In the genomic region with DNA sequence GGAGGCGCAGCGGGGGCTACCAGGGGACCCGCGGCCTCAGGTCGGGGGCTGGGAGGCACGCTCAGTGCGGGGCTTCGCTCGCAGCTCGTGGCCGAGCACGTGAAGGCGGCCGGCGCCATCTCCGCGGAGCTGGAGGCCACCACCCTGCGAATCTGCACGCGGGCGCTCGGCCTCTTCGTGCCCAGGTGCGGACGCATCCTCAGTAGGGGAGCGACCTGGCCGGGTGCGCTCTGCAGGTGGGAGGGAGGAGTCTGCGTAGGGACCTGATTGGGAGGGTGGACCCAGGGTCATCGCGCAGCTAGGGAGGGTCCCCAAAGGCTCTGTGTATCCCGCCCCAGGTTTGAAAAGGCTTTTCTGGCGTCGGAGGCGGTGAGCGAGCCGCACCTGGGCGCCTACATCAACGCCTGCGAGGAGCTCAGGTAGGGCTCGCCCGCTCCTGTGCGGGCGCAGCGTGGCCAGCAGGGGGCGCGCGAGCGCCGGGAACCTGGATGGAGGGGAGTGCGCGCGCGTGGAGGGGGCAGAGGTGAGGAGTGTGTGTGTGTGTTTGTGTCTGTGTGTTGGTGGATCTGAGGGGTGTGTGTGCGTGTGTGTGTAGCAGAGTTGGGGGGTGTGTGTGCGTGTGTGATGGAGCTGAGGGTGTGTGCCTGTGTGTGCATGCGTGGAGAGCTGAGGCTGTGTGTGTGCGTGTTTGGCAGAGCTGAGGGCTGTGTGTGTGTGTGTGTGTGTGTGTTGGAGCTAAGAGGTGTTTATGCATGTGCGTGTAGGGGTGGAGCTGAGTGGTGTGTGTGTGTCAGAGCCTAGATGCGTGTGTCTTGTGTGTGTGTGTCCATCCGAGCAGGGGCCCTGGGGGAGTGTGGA, we compare ENCODE assay signal across 8 cellular contexts. TPM values are rescaled to one million over a fixed set of nuclear protein-coding genes. Genes with fewer than 3 reads are reported as not detected.
DNase-seq lines count a peak whose midpoint lies in the region; ATAC-seq and TF ChIP-seq lines count a peak whose summit lies in the region.

No MANE protein-coding gene starts in this region.

- POLR2A ChIA-PET in Caco-2 (lab: Charles Lee) = interaction anchor here (0.6 to 1.3 kb wide), 2 partner anchors 10 to 229 kb away, joined by 4 to 5 read pairs; a partner anchor contains a TSS

- H3K4me1 ChIP-seq in Caco-2 = peaks cover 37% of the 10 kb centered on the region

- H3K4me3 ChIP-seq in Caco-2 (ENCODE audit: low read depth, low read length) = peak overlapping the region; percentile 42
- H3K4me3 ChIP-seq in HFF-Myc (replicated peaks; ENCODE audit: low read depth, low read length) = no peak overlapping the region
- no peak overlapping the region for H3K4me3 ChIP-seq in epithelial cell of esophagus (ENCODE audit: low read length)

- H3K36me3 ChIP-seq in Caco-2 (ENCODE audit: control insufficient read depth, insufficient read depth, low read length) = no peaks in the 10 kb centered on the region

- no peaks in the 10 kb centered on the region for H3K9me3 ChIP-seq in Caco-2

- no peak overlapping the region for H3K27ac Mint-ChIP-seq in Caco-2 (ENCODE audit: unreplicated experiment)
- H3K27ac Mint-ChIP-seq in naive B cell = peak overlapping the region in 3 of 6 donors; percentile 52 to 73 (median 70)

- ATAC-seq in naive B cell (ENCODE audit: low read depth in 2 of 2) = peak; percentile 85 to 92

- H3K9me3 Mint-ChIP-seq in Caco-2 (ENCODE audit: unreplicated experiment) (no peaks in the 10 kb centered on the region), naive B cell (no peaks in the 10 kb centered on the region)

- intact Hi-C loops in Caco-2 (cut with micrococcal nuclease; ENCODE audit: unreplicated experiment) = loop anchor here (1.0 to 2.0 kb wide), 4 partner anchors 27 to 188 kb away; no protein-coding TSS in a partner anchor

- CTCF ChIA-PET in Caco-2 (lab: Charles Lee) = interaction anchor here (0.6 to 2.8 kb wide), 33 partner anchors 10 to 286 kb away, joined by 3 to 35 read pairs (median 5); a partner anchor contains a TSS

- H3K27me3 ChIP-seq in Caco-2 (replicated peaks; ENCODE audit: control insufficient read depth, insufficient read depth, low read length) = no peaks in the 10 kb centered on the region

- DNase-seq in Caco-2 = peak; percentile 77 to 86
- no peak for DNase-seq in HFF-Myc (ENCODE audit: extremely low read depth, low read depth)
- DNase-seq in NCI-H510A (lab: John Stamatoyannopoulos, UW) = peak; percentile 77
- DNase-seq in activated CD8-positive, alpha-beta memory T cell treated with anti-CD3 and anti-CD28 coated beads, Interleukin-2, amount 50 U/mL, for 24 hours (ENCODE audit: extremely low read depth) = peak; percentile 39
- peak; percentile 58 for DNase-seq in epithelial cell of esophagus (ENCODE audit: low read depth)
- peak; percentile 65 for DNase-seq in naive B cell
- peak; percentile 60 for DNase-seq in stimulated activated naive CD4-positive, alpha-beta T cell treated with Interleukin-2 at 50 U/mL for 16 hours (lab: John Stamatoyannopoulos, UW)
- no peak for DNase-seq in SK-N-DZ (ENCODE audit: low spot score)

- H3K4me3 Mint-ChIP-seq in Caco-2 (ENCODE audit: unreplicated experiment) = peak overlapping the region; percentile 50
- H3K4me3 Mint-ChIP-seq in naive B cell = peak overlapping the region in 6 of 8 donors; percentile 1 to 60 (median 47)

- no TSS peak for BruUV-seq in Caco-2 (replicated peaks; lab: Mats Ljungman, UMichigan)

- peaks cover 10% of the 10 kb centered on the region for H3K4me1 Mint-ChIP-seq in Caco-2 (ENCODE audit: low read depth, unreplicated experiment)
- peaks cover 16 to 32% (median 28%) of the 10 kb centered on the region in 3 donors for H3K4me1 Mint-ChIP-seq in naive B cell

- H3K27me3 Mint-ChIP-seq in Caco-2 (ENCODE audit: insufficient read depth, unreplicated experiment) = no peaks in the 10 kb centered on the region
- peaks cover 20 to 62% (median 27%) of the 10 kb centered on the region in 3 donors for H3K27me3 Mint-ChIP-seq in naive B cell

- TF ChIP-seq CTCF in Caco-2 (IDR thresholded peaks at IDR 0.05; ENCODE audit: insufficient read depth in 1 of 2, low read depth in 1 of 2, low read length in 1 of 2, severe bottlenecking in 1 of 2, unreplicated experiment in 1 of 2) (peak; percentile 95 to 98), HFF-Myc (IDR thresholded peaks at IDR 0.05; ENCODE audit: low read depth, low read length, missing control alignments) (peak; percentile 99), epithelial cell of esophagus (IDR thresholded peaks at IDR 0.05; ENCODE audit: insufficient read depth, low read depth, low read length, missing control alignments) (peak; percentile 73)

- H3K36me3 Mint-ChIP-seq in Caco-2 (ENCODE audit: insufficient read depth, unreplicated experiment) = peaks cover 13% of the 10 kb centered on the region
- H3K36me3 Mint-ChIP-seq in naive B cell = no peaks in the 10 kb centered on the region

RNA-seq across cellular contexts. Expression of a gene that starts 10.4 kb away (rescaled TPM):
- 6.3 and 6.7 TPM in 2 replicates for total RNA-seq in Caco-2 (2022)
- not detected for polyA plus RNA-seq in naive B cell (ENCODE audit: low read depth in 6 of 6)
- not detected in 2 replicates for polyA plus RNA-seq in SK-N-DZ (2014; cell fraction: cytosol; rRNA removed)
- polyA plus RNA-seq in SK-N-DZ (2014; cell fraction: nucleus; rRNA removed) = not detected in 2 replicates

RNA-seq across cellular contexts. Expression of a gene that starts 18.4 kb away (rescaled TPM):
- total RNA-seq in Caco-2 (2022) = 7.9 and 8.1 TPM in 2 replicates
- polyA plus RNA-seq in naive B cell (ENCODE audit: low read depth in 6 of 6) = 1 to 10 TPM in 1 of 6 donors, under 1 TPM in 2, not detected in 3; 0.41 to 2.1 (median 0.43) TPM
- 0.54 and 0.62 TPM in 2 replicates for polyA plus RNA-seq in SK-N-DZ (2014; cell fraction: cytosol; rRNA removed)
- 1.8 and 1.9 TPM in 2 replicates for polyA plus RNA-seq in SK-N-DZ (2014; cell fraction: nucleus; rRNA removed)

RNA-seq across cellular contexts. Expression of a gene that starts 20.9 kb away (rescaled TPM):
- not detected in 2 replicates for total RNA-seq in Caco-2 (2022)
- not detected for polyA plus RNA-seq in naive B cell (ENCODE audit: low read depth in 6 of 6)
- polyA plus RNA-seq in SK-N-DZ (2014; cell fraction: cytosol; rRNA removed) = not detected in 2 replicates
- polyA plus RNA-seq in SK-N-DZ (2014; cell fraction: nucleus; rRNA removed) = not detected in 2 replicates

RNA-seq across cellular contexts. Expression of a gene that starts 47.5 kb away (rescaled TPM):
- total RNA-seq in Caco-2 (2022) = 55.1 and 60.0 TPM in 2 replicates
- polyA plus RNA-seq in naive B cell (ENCODE audit: low read depth in 6 of 6) = 1 to 10 TPM in 2 of 6 donors, under 1 TPM in 3, not detected in 1; 0.81 to 2.7 (median 0.97) TPM
- 21.7 and 24.8 TPM in 2 replicates for polyA plus RNA-seq in SK-N-DZ (2014; cell fraction: cytosol; rRNA removed)
- 31.2 and 51.5 TPM in 2 replicates for polyA plus RNA-seq in SK-N-DZ (2014; cell fraction: nucleus; rRNA removed)

Comparison
In these comparisons a context has a peak if more than half of its experiments do, and no peak if none do; other contexts are left out.
1. DNase-seq: peak in Caco-2 (2 of 2), NCI-H510A (single experiment), activated CD8-positive, alpha-beta memory T cell treated with anti-CD3 and anti-CD28 coated beads, Interleukin-2, amount 50 U/mL, for 24 hours (single experiment), epithelial cell of esophagus (single experiment), naive B cell (single experiment) and stimulated activated naive CD4-positive, alpha-beta T cell treated with Interleukin-2 at 50 U/mL for 16 hours (single experiment); none in HFF-Myc (single experiment) and SK-N-DZ (single experiment).
2. Peak in every context shown above with its lines, with median percentiles within 50 percentile points of each other: CTCF ChIP-seq.